In genomic region chr17:3033741-3034577, GRCh38 we compare ENCODE assay signal across 1 cellular context.
TF ChIP-seq lines count a peak whose summit lies in the region.

No MANE protein-coding gene starts in this region.

TF ChIP-seq in H1, 55 proteins besides CTCF, POLR2A, EP300 and RAD21:
- TF ChIP-seq CHD7 (IDR thresholded peaks at IDR 0.05; ENCODE audit: insufficient replicate concordance, low read length) (no peak), BACH1 (IDR thresholded peaks at IDR 0.05; ENCODE audit: low read length) (no peak), TAF1 (IDR thresholded peaks at IDR 0.05; ENCODE audit: low read depth, low read length) (no peak), SIN3A (conservative IDR thresholded peaks at IDR 0.05 in 1 of 2, IDR thresholded peaks at IDR 0.05 in 1 of 2; ENCODE audit: low read depth in 1 of 2, low read length in 2 of 2) (no peak), CREB1 (IDR thresholded peaks at IDR 0.05) (no peak), RNF2 (IDR thresholded peaks at IDR 0.05; ENCODE audit: borderline replicate concordance, low read depth, low read length, missing control alignments, poor library complexity, severe bottlenecking) (no peak), CEBPB (IDR thresholded peaks at IDR 0.05; ENCODE audit: low read depth, low read length) (no peak), CHD2 (IDR thresholded peaks at IDR 0.05; ENCODE audit: low read length) (no peak), GTF2F1 (IDR thresholded peaks at IDR 0.05; ENCODE audit: borderline replicate concordance, low read depth, low read length) (no peak), RBBP5 (IDR thresholded peaks at IDR 0.05; ENCODE audit: borderline replicate concordance, low read depth, low read length) (no peak), CTBP2 (IDR thresholded peaks at IDR 0.05; ENCODE audit: borderline replicate concordance, insufficient read depth, insufficient read length, low read length) (no peak), TEAD4 (IDR thresholded peaks at IDR 0.05; ENCODE audit: low read depth, low read length) (no peak)
